Comparison of ENCODE assay signal across 19 cellular contexts in genomic region chr16:51290410-51290809, GRCh38.
"Had no signal": no experiment of that assay in that cellular context is flagged by ENCODE, and none has a peak within 500 bp of the region (broad histone marks: within the 10 kb centered on the region; RNA-seq: fewer than 3 reads in every experiment).

No MANE protein-coding gene starts in this region.

- H3K36me3 Mint-ChIP-seq: naive thymus-derived CD8-positive, alpha-beta T cell had no signal

- H3K4me3 ChIP-seq: coronary artery, heart left ventricle, mucosa of descending colon, pancreas, stomach, thoracic aorta, transverse colon had no signal

- H3K27ac Mint-ChIP-seq: naive thymus-derived CD8-positive, alpha-beta T cell; progenitor cell of endocrine pancreas had no signal

- H3K27ac ChIP-seq: coronary artery, heart left ventricle, pancreas, stomach, thoracic aorta, transverse colon had no signal

- H3K4me3 Mint-ChIP-seq: naive thymus-derived CD8-positive, alpha-beta T cell had no signal

- DNase-seq: central memory CD4-positive, alpha-beta T cell; effector CD4-positive, alpha-beta T cell; foreskin melanocyte; heart left ventricle; hypothalamus; mammary epithelial cell; mucosa of descending colon; naive thymus-derived CD8-positive, alpha-beta T cell; pancreas; right cardiac atrium; small intestine; stimulated activated CD4-positive, alpha-beta T cell treated with anti-CD3 and anti-CD28 coated beads, Interleukin-12 subunit alpha, Interleukin-12 subunit beta, amount 100 ng/mL, for 4 hours; stimulated activated naive CD4-positive, alpha-beta T cell; stomach; substantia nigra; transverse colon had no signal

- H3K27me3 Mint-ChIP-seq: naive thymus-derived CD8-positive, alpha-beta T cell had no signal

- H3K36me3 ChIP-seq: heart left ventricle, pancreas, stomach, thoracic aorta, transverse colon had no signal

- H3K27me3 ChIP-seq: heart left ventricle, pancreas, stomach, transverse colon had no signal

- H3K9me3 ChIP-seq: mucosa of descending colon, pancreas, stomach, thoracic aorta, transverse colon had no signal

- H3K4me1 Mint-ChIP-seq: naive thymus-derived CD8-positive, alpha-beta T cell had no signal

- H3K4me1 ChIP-seq: heart left ventricle, pancreas, stomach, transverse colon had no signal
